In the genomic region with DNA sequence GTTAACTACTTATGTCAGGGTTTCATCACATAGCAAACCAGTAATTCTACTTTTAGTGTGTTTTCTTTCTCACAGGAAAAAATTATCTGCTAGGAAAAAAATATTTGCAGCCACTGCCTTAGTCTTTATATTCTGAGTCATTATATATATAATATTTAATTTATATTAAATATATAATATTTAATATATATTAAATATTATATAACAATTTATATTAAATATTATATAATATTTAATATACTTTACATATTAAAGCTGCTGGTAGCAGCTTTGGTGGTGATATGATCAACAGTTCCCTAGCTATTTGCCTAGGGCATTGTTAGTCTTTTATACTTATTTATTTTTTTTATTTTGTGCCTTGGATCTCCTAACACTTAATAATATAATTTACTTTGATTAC, we compare ENCODE assay signal across 8 cellular contexts.
"Had no signal": no experiment of that assay in that cellular context is flagged by ENCODE, and none has a peak within 500 bp of the region (broad histone marks: within the 10 kb centered on the region; RNA-seq: fewer than 3 reads in every experiment).

No MANE protein-coding gene starts in this region.

- H3K27me3 Mint-ChIP-seq: IgD-negative memory B cell had no signal

- H3K27ac ChIP-seq: HL-60 had no signal

- H3K36me3 Mint-ChIP-seq: IgD-negative memory B cell had no signal

- H3K27ac Mint-ChIP-seq: IgD-negative memory B cell had no signal

- H3K4me3 ChIP-seq: K562 had no signal

- ATAC-seq: HepG2, K562 had no signal

- FAIRE-seq: HepG2, HTR-8/SVneo, K562 had no signal

- H3K4me1 Mint-ChIP-seq: IgD-negative memory B cell had no signal

- H3K4me3 Mint-ChIP-seq: IgD-negative memory B cell had no signal

- DNase-seq: IMR-90, KBM-7, KG1 had no signal
